ENCODE assay signal across 8 cellular contexts in genomic region chr1:155859881-155860841, GRCh38. TPM values are rescaled to one million over a fixed set of nuclear protein-coding genes. Genes with fewer than 3 reads are reported as not detected.
DNase-seq lines count a peak whose midpoint lies in the region; ATAC-seq and TF ChIP-seq lines count a peak whose summit lies in the region.

No MANE protein-coding gene starts in this region.

- DNase-seq in BE2C (peak; percentile 91), NCI-H2196 (lab: John Stamatoyannopoulos, UW; ENCODE audit: unreplicated experiment) (peak; percentile 66), dedifferentiated amniotic fluid mesenchymal stem cell (ENCODE audit: extremely low spot score) (peak; percentile 78), left lung (peak; percentile 81), SW480 (ENCODE audit: low spot score) (no peak)
- DNase-seq in activated CD4-positive, alpha-beta T cell treated with anti-CD3 and anti-CD28 coated beads for 4 hours, result peak; percentile 26 to 43
- DNase-seq in stimulated activated CD4-positive, alpha-beta T cell treated with anti-CD3 and anti-CD28 coated beads, Interleukin-4, amount 100 ng/mL, for 24 hours, result peak; percentile 52

- H3K36me3 ChIP-seq in BE2C, result peaks cover 4% of the 10 kb centered on the region; the same call in 1 of the 2 replicates
- H3K36me3 ChIP-seq in left lung, result no peaks in the 10 kb centered on the region

- H3K9me3 ChIP-seq in BE2C, result no peaks in the 10 kb centered on the region
- no peaks in the 10 kb centered on the region for H3K9me3 ChIP-seq in left lung

- H3K4me3 ChIP-seq in BE2C (ENCODE audit: low read depth, low read length) (peak overlapping the region; percentile 80), left lung (peak overlapping the region; percentile 29 to 56)

- no peaks in the 10 kb centered on the region; the same call in 1 of the 2 replicates for H3K4me1 ChIP-seq in BE2C
- peaks cover 9 to 49% of the 10 kb centered on the region in 2 donors for H3K4me1 ChIP-seq in left lung

- intact Hi-C loops in left lung (cut with DNase I), result no loop called here

- H3K27ac ChIP-seq in left lung, result peak overlapping the region; percentile 88 to 92

- ATAC-seq in GM21367 (IDR thresholded peaks at IDR 0.05; ENCODE audit: unreplicated experiment) (peak; percentile 12), left lung (peak; percentile 19)

- TF ChIP-seq CTCF in BE2C (IDR thresholded peaks at IDR 0.05; ENCODE audit: low read depth, low read length), result no peak
- no peak for TF ChIP-seq CTCF in left lung (IDR thresholded peaks at IDR 0.05)

- H3K27me3 ChIP-seq in BE2C (no peaks in the 10 kb centered on the region), left lung (peaks cover 0 to 5% of the 10 kb centered on the region in 2 donors)

RNA-seq across cellular contexts. Expression of gene SYT11, which starts 0.8 kb away (rescaled TPM):
- 98.1 TPM for polyA plus RNA-seq in BE2C (2012; ENCODE audit: insufficient read depth, insufficient read length, low read depth)
- total RNA-seq in left lung, result 10 to 100 TPM; 11.4 to 12.0 TPM

RNA-seq across cellular contexts. Expression of gene GON4L, which starts 3.1 kb away (rescaled TPM):
- polyA plus RNA-seq in BE2C (2012; ENCODE audit: insufficient read depth, insufficient read length, low read depth), result 45.4 TPM
- 10 to 100 TPM; 41.8 to 53.1 TPM for total RNA-seq in left lung

RNA-seq across cellular contexts. Expression of gene RIT1, which starts 51.0 kb away (rescaled TPM):
- polyA plus RNA-seq in BE2C (2012; ENCODE audit: insufficient read depth, insufficient read length, low read depth), result 9.3 TPM
- 10 to 100 TPM; 40.8 to 55.3 TPM for total RNA-seq in left lung
